Comparison of ENCODE assay signal across 2 cellular contexts in the genomic region with DNA sequence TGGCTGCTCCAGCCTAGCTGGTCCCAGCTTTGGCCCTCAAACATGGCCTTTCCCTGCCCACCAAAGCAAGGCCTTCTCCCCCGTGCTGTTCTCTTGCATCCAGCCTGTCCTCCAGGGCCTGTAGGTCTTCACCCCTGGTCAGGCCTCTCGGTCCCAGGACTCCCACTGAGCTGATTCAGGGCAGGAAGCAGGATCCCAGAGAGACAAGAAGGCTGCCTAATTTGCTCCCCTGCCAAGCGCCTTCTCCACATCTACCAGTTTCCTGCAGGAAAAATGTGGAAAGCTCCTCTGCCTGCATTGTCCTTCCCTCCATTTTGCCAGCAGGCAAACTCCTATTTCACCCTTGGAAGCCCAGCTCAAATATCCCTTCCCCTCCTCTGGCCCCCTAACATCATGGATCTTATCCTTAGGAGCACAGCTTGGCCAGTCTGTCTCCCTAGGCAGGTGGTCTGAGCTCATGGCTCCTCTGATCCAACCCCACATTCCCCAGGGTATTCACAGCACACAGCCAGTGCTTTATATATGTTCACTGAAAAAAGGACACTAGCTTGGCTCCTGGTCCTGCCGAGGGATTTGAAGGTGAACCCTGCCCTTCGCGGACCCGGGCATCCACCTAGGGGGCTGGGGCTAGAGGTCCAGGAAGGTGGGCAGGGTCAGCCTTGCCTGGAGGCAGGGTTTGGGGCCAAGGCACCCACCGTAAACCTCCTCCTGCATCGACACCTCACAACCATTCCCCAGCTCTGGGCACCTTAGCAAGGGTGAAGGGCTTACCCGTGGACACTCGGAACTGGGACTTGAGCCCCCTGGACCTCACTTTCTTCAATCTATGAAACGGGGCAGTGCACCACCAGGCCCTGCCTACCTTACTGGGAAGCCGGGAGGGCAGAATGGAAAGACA.
TF ChIP-seq lines count a peak whose summit lies in the region.

No MANE protein-coding gene starts in this region.

TF ChIP-seq in H1, 55 proteins besides CTCF, POLR2A, EP300 and RAD21:
- TF ChIP-seq BCL11A (IDR thresholded peaks at IDR 0.05; ENCODE audit: low read depth in 2 of 2, low read length in 2 of 2) (no peak), SIN3A (conservative IDR thresholded peaks at IDR 0.05 in 1 of 2, IDR thresholded peaks at IDR 0.05 in 1 of 2; ENCODE audit: low read depth in 1 of 2, low read length in 2 of 2) (peak in 1 of 2 experiments; percentile 0; a peak in 1 of 4 replicates), YY1 (IDR thresholded peaks at IDR 0.05; ENCODE audit: low read depth, low read length) (no peak), SRF (IDR thresholded peaks at IDR 0.05; ENCODE audit: low read depth, low read length) (no peak), SP4 (IDR thresholded peaks at IDR 0.05; ENCODE audit: low read length) (no peak), SP1 (IDR thresholded peaks at IDR 0.05; ENCODE audit: low read depth, low read length) (no peak)
- TF ChIP-seq, protein P1, sequence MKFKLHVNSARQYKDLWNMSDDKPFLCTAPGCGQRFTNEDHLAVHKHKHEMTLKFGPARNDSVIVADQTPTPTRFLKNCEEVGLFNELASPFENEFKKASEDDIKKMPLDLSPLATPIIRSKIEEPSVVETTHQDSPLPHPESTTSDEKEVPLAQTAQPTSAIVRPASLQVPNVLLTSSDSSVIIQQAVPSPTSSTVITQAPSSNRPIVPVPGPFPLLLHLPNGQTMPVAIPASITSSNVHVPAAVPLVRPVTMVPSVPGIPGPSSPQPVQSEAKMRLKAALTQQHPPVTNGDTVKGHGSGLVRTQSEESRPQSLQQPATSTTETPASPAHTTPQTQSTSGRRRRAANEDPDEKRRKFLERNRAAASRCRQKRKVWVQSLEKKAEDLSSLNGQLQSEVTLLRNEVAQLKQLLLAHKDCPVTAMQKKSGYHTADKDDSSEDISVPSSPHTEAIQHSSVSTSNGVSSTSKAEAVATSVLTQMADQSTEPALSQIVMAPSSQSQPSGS (IDR thresholded peaks at IDR 0.05; ENCODE audit: low read length) = no peak

TF ChIP-seq in neural cell, 6 proteins besides CTCF, POLR2A, EP300 and RAD21:
- no peak for TF ChIP-seq EZH2 (IDR thresholded peaks at IDR 0.05; ENCODE audit: borderline replicate concordance, insufficient read depth, low read length, poor library complexity, severe bottlenecking)
- TF ChIP-seq, protein P2, sequence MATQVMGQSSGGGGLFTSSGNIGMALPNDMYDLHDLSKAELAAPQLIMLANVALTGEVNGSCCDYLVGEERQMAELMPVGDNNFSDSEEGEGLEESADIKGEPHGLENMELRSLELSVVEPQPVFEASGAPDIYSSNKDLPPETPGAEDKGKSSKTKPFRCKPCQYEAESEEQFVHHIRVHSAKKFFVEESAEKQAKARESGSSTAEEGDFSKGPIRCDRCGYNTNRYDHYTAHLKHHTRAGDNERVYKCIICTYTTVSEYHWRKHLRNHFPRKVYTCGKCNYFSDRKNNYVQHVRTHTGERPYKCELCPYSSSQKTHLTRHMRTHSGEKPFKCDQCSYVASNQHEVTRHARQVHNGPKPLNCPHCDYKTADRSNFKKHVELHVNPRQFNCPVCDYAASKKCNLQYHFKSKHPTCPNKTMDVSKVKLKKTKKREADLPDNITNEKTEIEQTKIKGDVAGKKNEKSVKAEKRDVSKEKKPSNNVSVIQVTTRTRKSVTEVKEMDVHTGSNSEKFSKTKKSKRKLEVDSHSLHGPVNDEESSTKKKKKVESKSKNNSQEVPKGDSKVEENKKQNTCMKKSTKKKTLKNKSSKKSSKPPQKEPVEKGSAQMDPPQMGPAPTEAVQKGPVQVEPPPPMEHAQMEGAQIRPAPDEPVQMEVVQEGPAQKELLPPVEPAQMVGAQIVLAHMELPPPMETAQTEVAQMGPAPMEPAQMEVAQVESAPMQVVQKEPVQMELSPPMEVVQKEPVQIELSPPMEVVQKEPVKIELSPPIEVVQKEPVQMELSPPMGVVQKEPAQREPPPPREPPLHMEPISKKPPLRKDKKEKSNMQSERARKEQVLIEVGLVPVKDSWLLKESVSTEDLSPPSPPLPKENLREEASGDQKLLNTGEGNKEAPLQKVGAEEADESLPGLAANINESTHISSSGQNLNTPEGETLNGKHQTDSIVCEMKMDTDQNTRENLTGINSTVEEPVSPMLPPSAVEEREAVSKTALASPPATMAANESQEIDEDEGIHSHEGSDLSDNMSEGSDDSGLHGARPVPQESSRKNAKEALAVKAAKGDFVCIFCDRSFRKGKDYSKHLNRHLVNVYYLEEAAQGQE (IDR thresholded peaks at IDR 0.05; ENCODE audit: borderline replicate concordance) = no peak
- TF ChIP-seq SMC3 (conservative IDR thresholded peaks at IDR 0.05; ENCODE audit: poor library complexity) = no peak
- no peak for TF ChIP-seq MXI1 (conservative IDR thresholded peaks at IDR 0.05; ENCODE audit: poor library complexity, severe bottlenecking)
- TF ChIP-seq TAF1 (IDR thresholded peaks at IDR 0.05; ENCODE audit: low read depth) = no peak
- no peak for TF ChIP-seq POLR2AphosphoS5 (IDR thresholded peaks at IDR 0.05)
